14 cellular contexts compared by ENCODE assay signal in the genomic region with DNA sequence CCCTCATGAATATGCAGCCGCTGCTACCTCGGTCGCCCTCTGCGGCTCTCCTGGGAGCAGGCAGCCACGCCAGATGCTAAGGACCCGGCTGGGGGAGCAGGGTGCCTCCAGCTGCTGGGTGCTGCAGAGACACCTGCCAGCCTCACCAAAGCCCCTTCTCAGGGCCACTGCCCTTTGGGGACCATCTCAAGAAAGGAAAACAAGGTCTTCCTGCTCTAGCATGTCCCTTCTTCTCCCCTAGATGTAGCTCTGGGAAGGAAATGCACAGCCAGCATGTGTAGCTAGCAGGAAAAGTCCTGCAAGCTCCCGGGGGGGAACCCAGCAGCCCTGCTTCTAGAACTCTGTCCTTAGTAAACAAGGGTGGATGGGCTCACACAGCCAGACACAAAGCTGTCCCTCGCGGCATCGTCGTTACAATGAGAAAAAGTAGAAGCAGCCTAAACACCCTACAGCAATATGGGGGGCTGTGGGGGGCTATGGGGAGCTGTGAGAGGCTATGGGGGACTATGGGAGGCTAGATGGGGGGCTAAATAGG. TPM values are rescaled to one million over a fixed set of nuclear protein-coding genes. Genes with fewer than 3 reads are reported as not detected.
"Had no signal": no experiment of that assay in that cellular context is flagged by ENCODE, and none has a peak within 500 bp of the region (broad histone marks: within the 10 kb centered on the region; RNA-seq: fewer than 3 reads in every experiment).

No MANE protein-coding gene starts in this region.

- H3K27me3 Mint-ChIP-seq: activated CD4-positive, alpha-beta T cell treated with anti-CD3 and anti-CD28 coated beads, Interleukin-2, amount 10 ng/mL, durations not matched to agents 7 days and 5 days; activated naive CD8-positive, alpha-beta T cell treated with anti-CD3 and anti-CD28 coated beads, Interleukin-2, amount 10 ng/mL, durations not matched to agents 7 days and 5 days; stimulated activated naive CD8-positive, alpha-beta T cell treated with anti-CD3 and anti-CD28 coated beads, Interleukin-15, Interleukin-2, amounts not matched to agents 100 ng/mL and 50 ng/mL, for 24 hours had no signal

- H3K27me3 ChIP-seq: pancreas had no signal

- H3K27ac ChIP-seq: esophagus squamous epithelium, pancreas, sigmoid colon, spleen, suprapubic skin had no signal

- H3K9me3 ChIP-seq: esophagus squamous epithelium, pancreas, sigmoid colon, spleen, suprapubic skin had no signal

- ATAC-seq: pancreas had no signal

- H3K36me3 Mint-ChIP-seq: activated naive CD8-positive, alpha-beta T cell treated with anti-CD3 and anti-CD28 coated beads, Interleukin-2, amount 10 ng/mL, durations not matched to agents 7 days and 5 days had no signal

- H3K27ac Mint-ChIP-seq: activated CD4-positive, alpha-beta T cell treated with anti-CD3 and anti-CD28 coated beads, Interleukin-2, amount 10 ng/mL, durations not matched to agents 7 days and 5 days; activated naive CD8-positive, alpha-beta T cell treated with anti-CD3 and anti-CD28 coated beads, Interleukin-2, amount 10 ng/mL, durations not matched to agents 7 days and 5 days; activated T-helper 1 cell treated with anti-CD3 and anti-CD28 coated beads, Interleukin-12 subunit alpha, Interleukin-12 subunit beta, Interleukin-2, Interleukin-4 antibody, amounts not matched to agents 30 ng/mL and 10 ng/mL and 1 ng/mL, durations not matched to agents 14 hours and 24 hours and 36 hours; stimulated activated naive CD8-positive, alpha-beta T cell treated with anti-CD3 and anti-CD28 coated beads, Interleukin-15, Interleukin-2, amounts not matched to agents 100 ng/mL and 50 ng/mL, for 24 hours had no signal

- H3K4me3 ChIP-seq: esophagus squamous epithelium, pancreas, sigmoid colon, spleen, suprapubic skin had no signal

- H3K9me3 Mint-ChIP-seq: activated CD4-positive, alpha-beta T cell treated with anti-CD3 and anti-CD28 coated beads, Interleukin-2, amount 10 ng/mL, durations not matched to agents 7 days and 5 days; activated naive CD8-positive, alpha-beta T cell treated with anti-CD3 and anti-CD28 coated beads, Interleukin-2, amount 10 ng/mL, durations not matched to agents 7 days and 5 days; activated T-helper 1 cell treated with anti-CD3 and anti-CD28 coated beads, Interleukin-12 subunit alpha, Interleukin-12 subunit beta, Interleukin-2, Interleukin-4 antibody, amounts not matched to agents 30 ng/mL and 10 ng/mL and 1 ng/mL, durations not matched to agents 14 hours and 24 hours and 36 hours; neural crest cell; stimulated activated naive CD8-positive, alpha-beta T cell treated with anti-CD3 and anti-CD28 coated beads, Interleukin-15, Interleukin-2, amounts not matched to agents 100 ng/mL and 50 ng/mL, for 24 hours had no signal

- H3K4me3 Mint-ChIP-seq: activated CD4-positive, alpha-beta T cell treated with anti-CD3 and anti-CD28 coated beads, Interleukin-2, amount 10 ng/mL, durations not matched to agents 7 days and 5 days; activated naive CD8-positive, alpha-beta T cell treated with anti-CD3 and anti-CD28 coated beads, Interleukin-2, amount 10 ng/mL, durations not matched to agents 7 days and 5 days; activated T-helper 1 cell treated with anti-CD3 and anti-CD28 coated beads, Interleukin-12 subunit alpha, Interleukin-12 subunit beta, Interleukin-2, Interleukin-4 antibody, amounts not matched to agents 30 ng/mL and 10 ng/mL and 1 ng/mL, durations not matched to agents 14 hours and 24 hours and 36 hours; neural crest cell; stimulated activated naive CD8-positive, alpha-beta T cell treated with anti-CD3 and anti-CD28 coated beads, Interleukin-15, Interleukin-2, amounts not matched to agents 100 ng/mL and 50 ng/mL, for 24 hours had no signal

- H3K4me1 ChIP-seq: pancreas, sigmoid colon, spleen had no signal

- DNase-seq: activated CD4-positive, alpha-beta T cell treated with anti-CD3 and anti-CD28 coated beads, Interleukin-2, amount 10 ng/mL, durations not matched to agents 7 days and 5 days; activated CD8-positive, alpha-beta memory T cell treated with anti-CD3 and anti-CD28 coated beads for 24 hours; activated naive CD8-positive, alpha-beta T cell treated with anti-CD3 and anti-CD28 coated beads, Interleukin-2, amount 10 ng/mL, durations not matched to agents 7 days and 5 days; anterior cingulate cortex; effector CD8-positive, alpha-beta T cell; esophagus squamous epithelium; pancreas; sigmoid colon; spleen; trophoblast cell had no signal

- H3K4me1 Mint-ChIP-seq: activated CD4-positive, alpha-beta T cell treated with anti-CD3 and anti-CD28 coated beads, Interleukin-2, amount 10 ng/mL, durations not matched to agents 7 days and 5 days; activated naive CD8-positive, alpha-beta T cell treated with anti-CD3 and anti-CD28 coated beads, Interleukin-2, amount 10 ng/mL, durations not matched to agents 7 days and 5 days; neural crest cell had no signal

- H3K36me3 ChIP-seq: esophagus squamous epithelium, pancreas, sigmoid colon, spleen, suprapubic skin had no signal

RNA-seq across cellular contexts. Expression of a gene that starts 56.7 kb away (rescaled TPM):
- total RNA-seq: activated CD4-positive, alpha-beta T cell treated with anti-CD3 and anti-CD28 coated beads, Interleukin-2, amount 10 ng/mL, durations not matched to agents 7 days and 5 days; activated naive CD8-positive, alpha-beta T cell treated with anti-CD3 and anti-CD28 coated beads, Interleukin-2, amount 10 ng/mL, durations not matched to agents 7 days and 5 days had no signal
